15 cellular contexts compared by ENCODE assay signal in genomic region chr4:3834186-3834920, GRCh38.
DNase-seq lines count a peak whose midpoint lies in the region; ATAC-seq and TF ChIP-seq lines count a peak whose summit lies in the region.
"Had no signal": no experiment of that assay in that cellular context is flagged by ENCODE, and none has a peak within 500 bp of the region (broad histone marks: within the 10 kb centered on the region; RNA-seq: fewer than 3 reads in every experiment).

No MANE protein-coding gene starts in this region.

- H3K79me2 ChIP-seq in mesendoderm (ENCODE audit: control insufficient read depth, insufficient read depth, low read length): no peaks in the 10 kb centered on the region

- no peak overlapping the region for H3K27ac ChIP-seq in BLaER1 treated with 17β-estradiol and CSF1 and Interleukin-3, amounts not matched to agents 10 nM and 100 nM
- peak overlapping the region; percentile 64 for H3K27ac ChIP-seq in caudate nucleus (ENCODE audit: low read depth, low read length)
- no peak overlapping the region for H3K27ac ChIP-seq in mesendoderm (ENCODE audit: low read depth, low read length)
- no peak overlapping the region for H3K27ac ChIP-seq in aorta (ENCODE audit: low read depth in 1 of 2, low read length in 2 of 2)
- H3K27ac ChIP-seq in tibial nerve: no peak overlapping the region
- H3K27ac ChIP-seq: SJSA1 had no signal

- H3K23ac ChIP-seq in mesendoderm (ENCODE audit: low read length): no peak overlapping the region

- 0 out of 22 replicates have a peak, but pooled peaks cover 0 to 5% (median 0%) of the 10 kb centered on the region in 11 experiments for H3K9me3 ChIP-seq in BLaER1 treated with 17β-estradiol and CSF1 and Interleukin-3, amounts not matched to agents 10 nM and 100 nM (replicated peaks in 1 of 11)
- no peaks in the 10 kb centered on the region for H3K9me3 ChIP-seq in aorta (ENCODE audit: control insufficient read depth, low read length)
- peaks cover 0 to 14% (median 0%) of the 10 kb centered on the region in 4 donors for H3K9me3 ChIP-seq in tibial nerve
- H3K9me3 ChIP-seq: SJSA1 had no signal

- TF ChIP-seq POLR2A in tibial nerve (IDR thresholded peaks at IDR 0.05): no peak

- H4K5ac ChIP-seq in mesendoderm (ENCODE audit: low read length): no peak overlapping the region

- peak overlapping the region; percentile 57 for H3K56ac ChIP-seq in mesendoderm (ENCODE audit: low read length)

- no peak overlapping the region for H3K4me3 Mint-ChIP-seq in HFFc6

- H3K79me1 ChIP-seq in mesendoderm (ENCODE audit: low read length): no peaks in the 10 kb centered on the region

- no peak for ATAC-seq in aorta (ENCODE audit: low FRiP score)
- ATAC-seq in activated CD4-positive, CD25-positive, alpha-beta regulatory T cell treated with anti-CD3 and anti-CD28 coated beads, Interleukin-2, amount 50 U/mL, for 24 hours: no peak

- DNase-seq in HFFc6 (no peak), caudate nucleus (lab: John Stamatoyannopoulos, UW) (peak in 8 of 61 donors; percentile 9 to 56 (median 31)), mesendoderm (no peak), aorta (no peak), tibial nerve (ENCODE audit: low spot score in 2 of 2) (no peak), DMS53 treated with DMSO at 0.1 percent for 48 hours (lab: John Stamatoyannopoulos, UW; ENCODE audit: unreplicated experiment) (no peak)
- DNase-seq: C1 segment of cervical spinal cord, DMS53, MM.1S, NCI-H1417, NCI-H2029, NCI-H510A had no signal

- no peaks in the 10 kb centered on the region for H3K36me3 Mint-ChIP-seq in HFFc6 (ENCODE audit: low read depth)

- no peak overlapping the region for H2BK5ac ChIP-seq in mesendoderm (ENCODE audit: low read length)

- H3K18ac ChIP-seq in mesendoderm (ENCODE audit: low read length): no peak overlapping the region

- WGBS in mesendoderm (ENCODE audit: extremely low coverage, insufficient coverage, low lambda C conversion rate): no CpG with 5 or more reads among the region's 23 CpGs
- WGBS in aorta, 2 donors: 16 to 26% methylated on average over 23 of the region's 23 CpGs
- WGBS in tibial nerve, 2 donors: 17 to 20% methylated on average over 22 to 23 of the region's 23 CpGs

- H2BK15ac ChIP-seq in mesendoderm (replicated peaks; ENCODE audit: low read depth): no peak overlapping the region

- no peak overlapping the region for H2AK5ac ChIP-seq in mesendoderm (ENCODE audit: low read length)

- H3K9ac ChIP-seq in BLaER1 treated with 17β-estradiol and CSF1 and Interleukin-3, amounts not matched to agents 10 nM and 100 nM: no peak overlapping the region
- H3K9ac ChIP-seq in mesendoderm (ENCODE audit: low read length): peak overlapping the region; percentile 30

- TF ChIP-seq CTCF in HFFc6 (IDR thresholded peaks at IDR 0.05): 0 out of 2 replicates have a peak, but pooled peaks have one; percentile 6
- no peak for TF ChIP-seq CTCF in tibial nerve (IDR thresholded peaks at IDR 0.05)

- H4K20me1 ChIP-seq in BLaER1 treated with 17β-estradiol and CSF1 and Interleukin-3, amounts not matched to agents 10 nM and 100 nM: peaks cover 0 to 28% (median 0%) of the 10 kb centered on the region in 11 experiments; a peak in 7 of 22 replicates

- H3K4me3 ChIP-seq in BLaER1 treated with 17β-estradiol and CSF1 and Interleukin-3, amounts not matched to agents 10 nM and 100 nM: no peak overlapping the region
- no peak overlapping the region for H3K4me3 ChIP-seq in mesendoderm (ENCODE audit: low read length)
- H3K4me3 ChIP-seq in aorta (ENCODE audit: low read length in 2 of 2): no peak overlapping the region
- no peak overlapping the region for H3K4me3 ChIP-seq in tibial nerve
- H3K4me3 ChIP-seq: SJSA1 had no signal

- no peaks in the 10 kb centered on the region for H3K4me1 Mint-ChIP-seq in HFFc6 (ENCODE audit: low read depth)

- H3K4ac ChIP-seq in mesendoderm (ENCODE audit: low read depth, low read length): no peak overlapping the region

- H3K36me3 ChIP-seq in BLaER1 treated with 17β-estradiol and CSF1 and Interleukin-3, amounts not matched to agents 10 nM and 100 nM: no peaks in the 10 kb centered on the region
- H3K36me3 ChIP-seq in mesendoderm (ENCODE audit: control insufficient read depth, insufficient read depth, low read length) (no peaks in the 10 kb centered on the region), aorta (ENCODE audit: control insufficient read depth in 1 of 2, insufficient read depth in 2 of 2, low read length in 1 of 2) (no peaks in the 10 kb centered on the region), tibial nerve (no peaks in the 10 kb centered on the region)
- H3K36me3 ChIP-seq: SJSA1 had no signal

- no peak overlapping the region for H3K27ac Mint-ChIP-seq in HFFc6

- H2BK120ac ChIP-seq in mesendoderm (ENCODE audit: low read depth, low read length): no peak overlapping the region

- peak overlapping the region in 10 of 11 experiments; percentile 8 to 76 (median 62); a peak in 18 of 22 replicates for H3K4me2 ChIP-seq in BLaER1 treated with 17β-estradiol and CSF1 and Interleukin-3, amounts not matched to agents 10 nM and 100 nM
- no peak overlapping the region for H3K4me2 ChIP-seq in mesendoderm (ENCODE audit: low read length)

- no peak for TF ChIP-seq EP300 in tibial nerve (IDR thresholded peaks at IDR 0.05)

- no peak overlapping the region for H4K8ac ChIP-seq in mesendoderm (ENCODE audit: low read depth, low read length)

- no peaks in the 10 kb centered on the region for H3K9me3 Mint-ChIP-seq in HFFc6

- peaks cover 0 to 14% (median 0%) of the 10 kb centered on the region in 11 experiments; a peak in 9 of 22 replicates for H3K27me3 ChIP-seq in BLaER1 treated with 17β-estradiol and CSF1 and Interleukin-3, amounts not matched to agents 10 nM and 100 nM
- H3K27me3 ChIP-seq in mesendoderm (ENCODE audit: insufficient read depth, low read length, poor library complexity): no peaks in the 10 kb centered on the region
- no peaks in the 10 kb centered on the region for H3K27me3 ChIP-seq in aorta (ENCODE audit: control insufficient read depth in 1 of 2, insufficient read depth in 2 of 2, low read length in 1 of 2)
- H3K27me3 ChIP-seq in tibial nerve: peaks cover 0 to 30% of the 10 kb centered on the region in 2 donors

- intact Hi-C loops in aorta (cut with DNase I): no loop called here

- peaks cover 22% of the 10 kb centered on the region for H3K27me3 Mint-ChIP-seq in HFFc6 (ENCODE audit: insufficient read depth)

- peaks cover 0 to 58% (median 46%) of the 10 kb centered on the region in 10 experiments; a peak in 19 of 20 replicates for H3K4me1 ChIP-seq in BLaER1 treated with 17β-estradiol and CSF1 and Interleukin-3, amounts not matched to agents 10 nM and 100 nM
- H3K4me1 ChIP-seq in mesendoderm (ENCODE audit: control insufficient read depth, low read depth, low read length): peaks cover 6% of the 10 kb centered on the region
- H3K4me1 ChIP-seq in aorta (ENCODE audit: control insufficient read depth in 1 of 2, insufficient read depth in 2 of 2, low read length in 2 of 2): no peaks in the 10 kb centered on the region
- no peaks in the 10 kb centered on the region for H3K4me1 ChIP-seq in tibial nerve
- H3K4me1 ChIP-seq: SJSA1 had no signal
